ENCODE assay signal across 7 cellular contexts in genomic region chr12:103964805-103965204, GRCh38. TPM values are rescaled to one million over a fixed set of nuclear protein-coding genes. Genes with fewer than 3 reads are reported as not detected.
DNase-seq lines count a peak whose midpoint lies in the region; ATAC-seq, FAIRE-seq and TF ChIP-seq lines count a peak whose summit lies in the region.

No MANE protein-coding gene starts in this region.

- no peak overlapping the region for H3K27ac ChIP-seq in IMR-90 (ENCODE audit: insufficient read depth, low read length)
- peak overlapping the region; percentile 64 to 93 for H3K27ac ChIP-seq in kidney (ENCODE audit: low read depth in 2 of 2, low read length in 2 of 2)
- H3K27ac ChIP-seq in stomach smooth muscle (ENCODE audit: low read length): peak overlapping the region; percentile 96

- POLR2A ChIA-PET in IMR-90 (lab: Charles Lee; ENCODE audit: unreplicated experiment): no interaction called here

- H3K27me3 Mint-ChIP-seq in activated naive CD8-positive, alpha-beta T cell treated with anti-CD3 and anti-CD28 coated beads, Interleukin-2, amount 50 U/mL, for 24 hours: no peaks in the 10 kb centered on the region

- H3K4ac ChIP-seq in IMR-90 (ENCODE audit: low read depth, low read length): peak overlapping the region; percentile 98; the same call in 1 of the 2 replicates

- no peak for DNase-seq in IMR-90
- no peak for DNase-seq in activated naive CD8-positive, alpha-beta T cell treated with anti-CD3 and anti-CD28 coated beads, Interleukin-2, amount 50 U/mL, for 24 hours
- no peak for DNase-seq in kidney
- DNase-seq in NOMO-1 treated with DMSO at 0.1 percent for 48 hours (lab: John Stamatoyannopoulos, UW; ENCODE audit: unreplicated experiment): no peak
- DNase-seq in KG1 (lab: John Stamatoyannopoulos, UW): no peak
- no peak for DNase-seq in activated CD4-positive, alpha-beta T cell treated with anti-CD3 and anti-CD28 coated beads for 4 hours

- no peak for TF ChIP-seq POLR2A in IMR-90 (IDR thresholded peaks at IDR 0.05; ENCODE audit: low read depth, low read length)

- no peak for TF ChIP-seq RAD21 in IMR-90 (IDR thresholded peaks at IDR 0.05; ENCODE audit: low read length)

- no peak overlapping the region for H2AFZ ChIP-seq in IMR-90 (replicated peaks; ENCODE audit: low read length, poor library complexity)

- H3K79me1 ChIP-seq in IMR-90 (ENCODE audit: low read depth in 1 of 2, low read length in 2 of 2): peaks cover 11 to 66% of the 10 kb centered on the region in 2 experiments; a peak in 3 of 4 replicates

- H3K9me3 ChIP-seq in IMR-90 (ENCODE audit: control insufficient read depth, insufficient read depth, low read length) (no peaks in the 10 kb centered on the region), kidney (ENCODE audit: control insufficient read depth in 1 of 2, low read length in 2 of 2) (no peaks in the 10 kb centered on the region), stomach smooth muscle (ENCODE audit: control insufficient read depth in 2 of 2, low read length in 2 of 2) (no peaks in the 10 kb centered on the region)

- H3K9me1 ChIP-seq in IMR-90 (ENCODE audit: insufficient read depth, low read length): peaks cover 4% of the 10 kb centered on the region; the same call in 1 of the 2 replicates

- peak overlapping the region; percentile 97; the same call in 1 of the 2 replicates for H4K5ac ChIP-seq in IMR-90 (ENCODE audit: low read depth, low read length)

- H3K56ac ChIP-seq in IMR-90 (ENCODE audit: extremely low read depth, insufficient read depth, low read length): peak overlapping the region; percentile 97

- peak overlapping the region; percentile 100 for H2AK9ac ChIP-seq in IMR-90 (replicated peaks; ENCODE audit: low read depth, low read length, poor library complexity)

- no TSS peak for BruUV-seq in IMR-90 (replicated peaks; lab: Mats Ljungman, UMichigan)

- H3K4me2 ChIP-seq in IMR-90 (ENCODE audit: low read depth, low read length): peak overlapping the region; percentile 75

- in situ Hi-C loops in IMR-90 (cut with MboI; ENCODE audit: low sequenced_read_pairs): no loop called here

- H4K20me1 ChIP-seq in IMR-90 (ENCODE audit: insufficient read depth, low read length): peaks cover 10% of the 10 kb centered on the region; the same call in 1 of the 2 replicates

- H3K36me3 ChIP-seq in IMR-90 (ENCODE audit: control insufficient read depth, insufficient read depth, low read length): peaks cover 1% of the 10 kb centered on the region
- H3K36me3 ChIP-seq in kidney (ENCODE audit: control insufficient read depth in 1 of 2, insufficient read depth in 2 of 2, low read length in 2 of 2): no peaks in the 10 kb centered on the region
- peaks cover 0 to 3% of the 10 kb centered on the region in 2 donors for H3K36me3 ChIP-seq in stomach smooth muscle (ENCODE audit: control insufficient read depth in 2 of 2, insufficient read depth in 2 of 2, low read length in 2 of 2)

- H3K4me1 Mint-ChIP-seq in activated naive CD8-positive, alpha-beta T cell treated with anti-CD3 and anti-CD28 coated beads, Interleukin-2, amount 50 U/mL, for 24 hours: peaks cover 56% of the 10 kb centered on the region

- peak overlapping the region; percentile 85 for H3K4me3 ChIP-seq in IMR-90 (ENCODE audit: insufficient read depth, low read depth, low read length)
- peak overlapping the region; percentile 84 to 100 for H3K4me3 ChIP-seq in kidney (ENCODE audit: low read length in 2 of 2)
- peak overlapping the region; percentile 94 to 99 for H3K4me3 ChIP-seq in stomach smooth muscle (ENCODE audit: low read length in 2 of 2)

- CTCF ChIA-PET in IMR-90 (lab: Yijun Ruan, JAX): interaction anchor here (1.5 kb wide), 1 partner anchor 144 kb away, joined by 7 read pairs; no protein-coding TSS in a partner anchor

- H3K4me1 ChIP-seq in IMR-90 (ENCODE audit: control insufficient read depth, insufficient read depth, low read length) (peaks cover 12% of the 10 kb centered on the region), kidney (ENCODE audit: control insufficient read depth in 1 of 2, insufficient read depth in 1 of 2, low read depth in 1 of 2, low read length in 2 of 2) (peaks cover 10 to 17% of the 10 kb centered on the region in 2 donors), stomach smooth muscle (ENCODE audit: control insufficient read depth, insufficient read depth, low read length) (peaks cover 16% of the 10 kb centered on the region)

- no peak overlapping the region for H2BK15ac ChIP-seq in IMR-90 (ENCODE audit: low read depth, low read length)

- peak overlapping the region; percentile 95 for H2BK5ac ChIP-seq in IMR-90 (ENCODE audit: low read depth, low read length, poor library complexity, severe bottlenecking)

- no peak overlapping the region for H2BK20ac ChIP-seq in IMR-90 (ENCODE audit: low read depth, low read length)

- peak overlapping the region; percentile 99 for H3K23ac ChIP-seq in IMR-90 (ENCODE audit: low read depth, low read length)

- dilution Hi-C loops in IMR-90 (cut with HindIII; ENCODE audit: low sequenced_read_pairs, unreplicated experiment): no loop called here

- peak overlapping the region; percentile 92; the same call in 1 of the 2 replicates for H2AK5ac ChIP-seq in IMR-90 (ENCODE audit: low read depth, low read length)

- FAIRE-seq in kidney (lab: Jason Lieb, UNC): no peak

- H3K27me3 ChIP-seq in IMR-90 (ENCODE audit: control insufficient read depth, insufficient read depth, low read length): no peaks in the 10 kb centered on the region
- H3K27me3 ChIP-seq in stomach smooth muscle (ENCODE audit: control insufficient read depth in 1 of 2, insufficient read depth in 2 of 2, low read length in 2 of 2): no peaks in the 10 kb centered on the region

- H3K27ac Mint-ChIP-seq in activated naive CD8-positive, alpha-beta T cell treated with anti-CD3 and anti-CD28 coated beads, Interleukin-2, amount 50 U/mL, for 24 hours: peak overlapping the region; percentile 98

- H3K9ac ChIP-seq in IMR-90 (ENCODE audit: low read depth, low read length): peak overlapping the region; percentile 99
- H3K9ac ChIP-seq in kidney (ENCODE audit: low read length in 2 of 2): peak overlapping the region; percentile 93 to 100
- H3K9ac ChIP-seq in stomach smooth muscle (ENCODE audit: low read length in 2 of 2): peak overlapping the region; percentile 99 to 100

- no peaks in the 10 kb centered on the region for H3K9me3 Mint-ChIP-seq in activated naive CD8-positive, alpha-beta T cell treated with anti-CD3 and anti-CD28 coated beads, Interleukin-2, amount 50 U/mL, for 24 hours

- intact Hi-C loops in IMR-90 (cut with micrococcal nuclease) (loop anchor here (1.0 to 10.0 kb wide), 3 partner anchors 8 to 320 kb away; partner anchors contain the start of gene HCFC2), kidney (cut with DNase I) (no loop called here)

- no peak overlapping the region for H2BK120ac ChIP-seq in IMR-90 (ENCODE audit: low read depth, low read length)

- no peak for ATAC-seq in IMR-90 (ENCODE audit: low read depth)
- ATAC-seq in activated naive CD8-positive, alpha-beta T cell treated with anti-CD3 and anti-CD28 coated beads, Interleukin-2, amount 50 U/mL, for 24 hours: no peak

- no peak for TF ChIP-seq CTCF in IMR-90 (conservative IDR thresholded peaks at IDR 0.05; ENCODE audit: low read depth, low read length)
- no peak for TF ChIP-seq CTCF in kidney (IDR thresholded peaks at IDR 0.05; ENCODE audit: borderline replicate concordance, extremely low read depth, insufficient read depth)

- H3K4me3 Mint-ChIP-seq in activated naive CD8-positive, alpha-beta T cell treated with anti-CD3 and anti-CD28 coated beads, Interleukin-2, amount 50 U/mL, for 24 hours: peak overlapping the region; percentile 99

- peak overlapping the region; percentile 96 to 99 for H4K8ac ChIP-seq in IMR-90 (ENCODE audit: low read depth in 2 of 2, low read length in 2 of 2)

- H3K18ac ChIP-seq in IMR-90 (ENCODE audit: low read depth, low read length): no peak overlapping the region

- no CpG with 5 or more reads among the region's 3 CpGs for WGBS in IMR-90 (ENCODE audit: extremely low coverage in 2 of 2, insufficient read length in 1 of 2), 2 experiments

- H4K91ac ChIP-seq in IMR-90 (ENCODE audit: insufficient read depth, low read depth, low read length): peak overlapping the region; percentile 100

- peaks cover 37% of the 10 kb centered on the region for H3K36me3 Mint-ChIP-seq in activated naive CD8-positive, alpha-beta T cell treated with anti-CD3 and anti-CD28 coated beads, Interleukin-2, amount 50 U/mL, for 24 hours (ENCODE audit: low read depth)

- peak overlapping the region; percentile 100 for H3K14ac ChIP-seq in IMR-90 (replicated peaks; ENCODE audit: low read depth, low read length)

TF ChIP-seq in IMR-90, 13 proteins besides CTCF, POLR2A, EP300 and RAD21:
- TF ChIP-seq, protein P1, sequence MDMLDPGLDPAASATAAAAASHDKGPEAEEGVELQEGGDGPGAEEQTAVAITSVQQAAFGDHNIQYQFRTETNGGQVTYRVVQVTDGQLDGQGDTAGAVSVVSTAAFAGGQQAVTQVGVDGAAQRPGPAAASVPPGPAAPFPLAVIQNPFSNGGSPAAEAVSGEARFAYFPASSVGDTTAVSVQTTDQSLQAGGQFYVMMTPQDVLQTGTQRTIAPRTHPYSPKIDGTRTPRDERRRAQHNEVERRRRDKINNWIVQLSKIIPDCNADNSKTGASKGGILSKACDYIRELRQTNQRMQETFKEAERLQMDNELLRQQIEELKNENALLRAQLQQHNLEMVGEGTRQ (IDR thresholded peaks at IDR 0.05; ENCODE audit: low read depth, low read length): 0 out of 2 replicates have a peak, but pooled peaks have one; percentile 29
- no peak for TF ChIP-seq BHLHE40 (IDR thresholded peaks at IDR 0.05; ENCODE audit: low read depth, low read length)

RNA-seq across cellular contexts. Expression of gene TDG, which starts 0.9 kb away (rescaled TPM):
- total RNA-seq in IMR-90 (2012; rRNA removed) (14.0 and 24.2 TPM in 2 replicates), kidney (17.2 TPM)
- polyA plus RNA-seq in IMR-90 (2012; rRNA removed) (11.5 and 14.7 TPM in 2 replicates), kidney (ENCODE audit: insufficient read depth, low read depth, low replicate concordance) (9.2 TPM)
- polyA plus RNA-seq in IMR-90 (2012; cell fraction: cytosol; rRNA removed): 2.8 and 3.1 TPM in 2 replicates
- 3.7 and 20.5 TPM in 2 replicates for polyA plus RNA-seq in IMR-90 (2012; cell fraction: nucleus; rRNA removed; ENCODE audit: low replicate concordance)

RNA-seq across cellular contexts. Expression of gene HSP90B1, which starts 34.6 kb away (rescaled TPM):
- 398 and 587 TPM in 2 replicates for total RNA-seq in IMR-90 (2012; rRNA removed)
- polyA plus RNA-seq in IMR-90 (2012; rRNA removed): 686 and 765 TPM in 2 replicates
- 62.7 and 145 TPM in 2 replicates for polyA plus RNA-seq in IMR-90 (2012; cell fraction: cytosol; rRNA removed)
- 32.5 and 474 TPM in 2 replicates for polyA plus RNA-seq in IMR-90 (2012; cell fraction: nucleus; rRNA removed; ENCODE audit: low replicate concordance)
- 806 TPM for total RNA-seq in kidney
- 521 TPM for polyA plus RNA-seq in kidney (ENCODE audit: insufficient read depth, low read depth, low replicate concordance)
